ENCODE assay signal across 29 cellular contexts in the genomic region with DNA sequence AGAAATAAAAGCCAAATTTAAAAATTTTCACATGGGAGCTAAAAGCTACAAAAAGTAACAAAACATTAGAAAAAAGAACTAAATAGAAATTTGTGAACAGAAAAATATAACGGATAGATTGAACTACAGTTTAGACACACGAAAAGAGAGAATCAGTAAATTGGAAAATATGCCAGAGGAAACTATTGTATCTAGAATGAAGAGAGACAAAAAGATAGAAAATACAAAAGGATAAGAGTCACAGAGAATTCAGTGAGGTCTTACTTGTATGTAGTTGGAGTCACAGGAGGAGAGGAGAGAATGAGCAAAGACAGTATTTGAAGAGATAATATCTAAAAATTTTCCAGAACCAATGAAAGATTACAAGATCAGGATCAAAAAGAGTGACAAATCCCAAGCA.
"Had no signal": no experiment of that assay in that cellular context is flagged by ENCODE, and none has a peak within 500 bp of the region (broad histone marks: within the 10 kb centered on the region; RNA-seq: fewer than 3 reads in every experiment).

No MANE protein-coding gene starts in this region.

- H3K27me3 ChIP-seq: cardiac muscle cell, MG63 had no signal

- H3K4me3 ChIP-seq: cardiac muscle cell, coronary artery, MG63 had no signal

- ATAC-seq: activated CD8-positive, alpha-beta T cell treated with anti-CD3 and anti-CD28 coated beads for 36 hours; activated naive CD8-positive, alpha-beta T cell treated with anti-CD3 and anti-CD28 coated beads, Interleukin-2, amount 50 U/mL, for 24 hours; activated T-cell treated with anti-CD3 and anti-CD28 coated beads, Interleukin-2, amount 50 U/mL, for 72 hours; PC-3; Right ventricle myocardium inferior had no signal

- H3K4me1 Mint-ChIP-seq: central memory CD8-positive, alpha-beta T cell had no signal

- H3K4me3 Mint-ChIP-seq: activated CD4-positive, alpha-beta T cell treated with anti-CD3 and anti-CD28 coated beads, Interleukin-2, amount 10 ng/mL, durations not matched to agents 24 days and 14 days; activated CD8-positive, alpha-beta T cell treated with anti-CD3 and anti-CD28 coated beads for 36 hours; activated naive CD4-positive, alpha-beta T cell treated with anti-CD3 and anti-CD28 coated beads for 36 hours; activated naive CD8-positive, alpha-beta T cell; activated naive CD8-positive, alpha-beta T cell treated with anti-CD3 and anti-CD28 coated beads, Interleukin-2, amount 50 U/mL, for 24 hours; activated T-cell treated with anti-CD3 and anti-CD28 coated beads, Interleukin-2, amount 50 U/mL, for 72 hours; central memory CD8-positive, alpha-beta T cell had no signal

- H3K27ac Mint-ChIP-seq: activated CD4-positive, alpha-beta T cell treated with anti-CD3 and anti-CD28 coated beads, Interleukin-2, amount 10 ng/mL, durations not matched to agents 24 days and 14 days; activated CD8-positive, alpha-beta T cell treated with anti-CD3 and anti-CD28 coated beads for 36 hours; activated naive CD4-positive, alpha-beta T cell treated with anti-CD3 and anti-CD28 coated beads for 36 hours; activated naive CD8-positive, alpha-beta T cell; activated naive CD8-positive, alpha-beta T cell treated with anti-CD3 and anti-CD28 coated beads, Interleukin-2, amount 50 U/mL, for 24 hours; activated T-cell treated with anti-CD3 and anti-CD28 coated beads, Interleukin-2, amount 50 U/mL, for 72 hours; activated T-helper 2 cell treated with anti-CD3 and anti-CD28 coated beads, Interferon-gamma antibody, Interleukin-2, Interleukin-4, amounts not matched to agents 10 μg/mL and 5 μg/mL and 100 μg/mL, durations not matched to agents 14 hours and 24 hours and 36 hours had no signal

- H3K27me3 Mint-ChIP-seq: activated CD4-positive, alpha-beta T cell treated with anti-CD3 and anti-CD28 coated beads, Interleukin-2, amount 10 ng/mL, durations not matched to agents 24 days and 14 days; activated CD8-positive, alpha-beta T cell treated with anti-CD3 and anti-CD28 coated beads for 36 hours; activated naive CD8-positive, alpha-beta T cell; activated naive CD8-positive, alpha-beta T cell treated with anti-CD3 and anti-CD28 coated beads, Interleukin-2, amount 50 U/mL, for 24 hours; central memory CD8-positive, alpha-beta T cell had no signal

- H3K27ac ChIP-seq: cardiac muscle cell, coronary artery, RWPE1 had no signal

- DNase-seq: activated CD4-positive, alpha-beta T cell treated with anti-CD3 and anti-CD28 coated beads, Interleukin-2, amount 10 ng/mL, durations not matched to agents 24 days and 14 days; activated CD4-positive, alpha-beta T cell treated with anti-CD3 and anti-CD28 coated beads, Interleukin-2, amount 50 U/mL, for 4 hours; activated CD8-positive, alpha-beta T cell treated with anti-CD3 and anti-CD28 coated beads for 36 hours; activated gamma-delta T cell; activated naive CD4-positive, alpha-beta T cell treated with anti-CD3 and anti-CD28 coated beads for 36 hours; activated naive CD8-positive, alpha-beta T cell treated with anti-CD3 and anti-CD28 coated beads, Interleukin-2, amount 50 U/mL, for 24 hours; activated T-cell treated with anti-CD3 and anti-CD28 coated beads, Interleukin-2, amount 50 U/mL, for 1 hour; activated T-cell treated with anti-CD3 and anti-CD28 coated beads, Interleukin-2, amount 50 U/mL, for 72 hours; anterior cingulate cortex; Kasumi-1; MG63; MV-4-11; NCI-H1092; NCI-H1436 treated with DMSO at 0.1 percent for 48 hours; NCI-H1694 treated with DMSO at 0.1 percent for 48 hours; NCI-H2029; NCI-H345; NCI-H524 treated with DMSO at 0.1 percent for 48 hours; PC-3; SIG-M5; T1000 had no signal

- FAIRE-seq: RCC 7860 had no signal

- H3K36me3 ChIP-seq: cardiac muscle cell had no signal
